In the genomic region with DNA sequence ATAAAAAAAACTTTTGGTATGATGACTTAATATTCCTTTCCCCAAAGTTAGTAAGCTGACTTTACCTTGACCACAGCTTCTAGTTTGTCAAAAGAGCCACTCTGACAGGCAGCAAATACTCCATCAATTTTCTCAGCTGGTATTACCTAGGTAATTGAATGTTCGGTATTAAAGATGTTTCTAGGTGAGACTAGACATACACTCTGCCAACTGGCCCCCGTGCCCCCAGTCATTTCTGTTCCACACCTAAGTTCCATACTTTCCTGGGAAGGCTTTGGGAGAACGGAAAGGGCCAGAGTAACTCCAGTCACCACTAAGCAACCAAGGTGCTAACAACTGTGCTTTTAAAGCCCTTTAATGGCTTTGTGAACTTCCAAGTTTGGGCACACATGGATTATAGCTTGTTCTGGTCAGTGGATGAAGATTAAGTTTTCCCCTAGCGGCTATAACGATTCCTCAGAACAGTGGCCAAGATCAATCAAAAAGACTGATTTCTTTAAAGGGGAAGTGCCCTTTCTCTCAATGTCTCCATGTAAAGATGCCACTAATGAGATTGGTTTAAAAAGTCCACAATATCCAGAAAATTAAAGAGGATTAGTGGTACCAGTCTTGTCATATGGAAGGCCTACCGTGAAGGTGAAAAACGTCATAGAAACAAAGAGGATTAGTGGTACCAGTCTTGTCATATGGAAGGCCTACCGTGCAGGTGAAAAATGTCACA, we compare ENCODE assay signal across 8 cellular contexts. TPM values are rescaled to one million over a fixed set of nuclear protein-coding genes. Genes with fewer than 3 reads are reported as not detected.
DNase-seq lines count a peak whose midpoint lies in the region; ATAC-seq and TF ChIP-seq lines count a peak whose summit lies in the region.

No MANE protein-coding gene starts in this region.

- H3K4me3 Mint-ChIP-seq in neural crest cell, result peak overlapping the region; percentile 99

- TF ChIP-seq CTCF in neural crest cell (conservative IDR thresholded peaks at IDR 0.05), result no peak

- H3K4me1 Mint-ChIP-seq in neural crest cell, result peaks cover 35% of the 10 kb centered on the region

- no peak overlapping the region for H3K27ac Mint-ChIP-seq in neural crest cell (ENCODE audit: unreplicated experiment)

- no peaks in the 10 kb centered on the region for H3K9me3 Mint-ChIP-seq in neural crest cell

- no peak for ATAC-seq in HG03378 (IDR thresholded peaks at IDR 0.05; ENCODE audit: unreplicated experiment)
- ATAC-seq in GM18520 (IDR thresholded peaks at IDR 0.05; ENCODE audit: unreplicated experiment), result no peak

- DNase-seq in NCI-H2171 treated with DMSO at 0.1 percent for 48 hours (lab: John Stamatoyannopoulos, UW) (peak; percentile 38), NCI-H2171 (lab: John Stamatoyannopoulos, UW) (no peak), NCI-H69 (lab: John Stamatoyannopoulos, UW) (peak; percentile 52), astrocyte of the hippocampus (ENCODE audit: low read depth, low spot score) (peak; percentile 51), neural crest cell (ENCODE audit: low read depth, low spot score) (no peak)
- no peak for DNase-seq in effector CD8-positive, alpha-beta T cell (lab: John Stamatoyannopoulos, UW)

- H3K27me3 Mint-ChIP-seq in neural crest cell (ENCODE audit: low read depth), result peaks cover under 1% of the 10 kb centered on the region

- peaks cover 41% of the 10 kb centered on the region for H3K36me3 Mint-ChIP-seq in neural crest cell (ENCODE audit: low read depth)

RNA-seq across cellular contexts. Expression of a gene that starts 7.0 kb away (rescaled TPM):
- total RNA-seq in neural crest cell, result 364 and 369 TPM in 2 replicates

RNA-seq across cellular contexts. Expression of a gene that starts 15.9 kb away (rescaled TPM):
- total RNA-seq in neural crest cell, result 105 and 107 TPM in 2 replicates

RNA-seq across cellular contexts. Expression of a gene that starts 52.1 kb away (rescaled TPM):
- total RNA-seq in neural crest cell, result not detected in 2 replicates

Comparison
In these comparisons a context has a peak if more than half of its experiments do, and no peak if none do; other contexts are left out.
1. DNase-seq: peak in NCI-H2171 treated with DMSO at 0.1 percent for 48 hours (single experiment), NCI-H69 (single experiment) and astrocyte of the hippocampus (single experiment); none in NCI-H2171 (single experiment), neural crest cell (single experiment) and effector CD8-positive, alpha-beta T cell (single experiment).